In genomic region chr2:148578493-148578884, GRCh38 we compare ENCODE assay signal across 22 cellular contexts.
A peak's percentile ranks its signal among the peaks of the same experiment; 100 is the strongest.
DNase-seq lines count a peak whose midpoint lies in the region; ATAC-seq, FAIRE-seq and TF ChIP-seq lines count a peak whose summit lies in the region.
"Had no signal": no experiment of that assay in that cellular context is flagged by ENCODE, and none has a peak within 500 bp of the region (broad histone marks: within the 10 kb centered on the region; RNA-seq: fewer than 3 reads in every experiment).

No MANE protein-coding gene starts in this region.

- POLR2A ChIA-PET in SK-N-SH (lab: Yijun Ruan, JAX) = no interaction called here

- no peaks in the 10 kb centered on the region for H3K9me2 ChIP-seq in SK-N-SH

- no peak overlapping the region for H3K4me3 ChIP-seq in SK-N-SH (ENCODE audit: low read depth in 2 of 2, low read length in 1 of 2)
- H3K4me3 ChIP-seq: heart right ventricle, prostate gland, SJSA1, tibial nerve had no signal

- DNase-seq in urothelium cell line (ENCODE audit: low spot score) (no peak), sciatic nerve (ENCODE audit: low spot score) (no peak), SK-N-SH (no peak)
- no peak for DNase-seq in stimulated activated CD4-positive, alpha-beta T cell treated with anti-CD3 and anti-CD28 coated beads, Interleukin-2, amount 100 ng/mL, for 24 hours
- DNase-seq: activated CD4-positive, alpha-beta T cell treated with anti-CD3 and anti-CD28 coated beads for 1 hour; activated gamma-delta T cell; activated T-cell treated with anti-CD3 and anti-CD28 coated beads, Interleukin-2, amount 50 U/mL, for 1 hour; cerebellar nuclear complex; erythroblast; heart right ventricle; immature natural killer cell; Kasumi-1; NCI-H1694 treated with DMSO at 0.1 percent for 48 hours; NCI-H526 had no signal

- H3K4me1 ChIP-seq in SK-N-SH (ENCODE audit: control insufficient read depth in 1 of 2, insufficient read depth in 2 of 2, low read depth in 1 of 2, low read length in 1 of 2) = no peaks in the 10 kb centered on the region
- H3K4me1 ChIP-seq: prostate gland, tibial nerve had no signal

- WGBS in SK-N-SH (ENCODE audit: low lambda C conversion rate) = 0% methylated on average over 1 of the region's 1 CpG

- no peaks in the 10 kb centered on the region for H3K9me3 ChIP-seq in SK-N-SH
- H3K9me3 ChIP-seq: heart right ventricle, neutrophil, prostate gland, SJSA1, tibial nerve had no signal

- H3K27me3 ChIP-seq in SK-N-SH (ENCODE audit: insufficient read depth) = peaks cover 29% of the 10 kb centered on the region; the same call in 1 of the 2 replicates
- H3K27me3 ChIP-seq: SJSA1, tibial nerve had no signal

- CTCF ChIA-PET in SK-N-SH (lab: Yijun Ruan, JAX) = interaction anchor here (0.6 kb wide), 1 partner anchor 1962 kb away, joined by 3 read pairs; no protein-coding TSS in a partner anchor

- ATAC-seq in GM18909 (IDR thresholded peaks at IDR 0.05; ENCODE audit: poor library complexity, unreplicated experiment) (peak; percentile 59), GM21717 (IDR thresholded peaks at IDR 0.05; ENCODE audit: unreplicated experiment) (peak; percentile 56), HG03442 (IDR thresholded peaks at IDR 0.05; ENCODE audit: unreplicated experiment) (peak; percentile 83), sciatic nerve (no peak)
- ATAC-seq: heart right ventricle had no signal

- FAIRE-seq in urothelium cell line (lab: Jason Lieb, UNC) = no peak
- FAIRE-seq: D721Med had no signal

- TF ChIP-seq RAD21 in SK-N-SH (IDR thresholded peaks at IDR 0.05; ENCODE audit: low read length) = no peak

- no peak overlapping the region for H3K4me2 ChIP-seq in SK-N-SH

- TF ChIP-seq EP300 in SK-N-SH (IDR thresholded peaks at IDR 0.05; ENCODE audit: borderline replicate concordance in 1 of 2, low read depth in 1 of 2, low read length in 1 of 2) = no peak

- H4K20me1 ChIP-seq in SK-N-SH (ENCODE audit: insufficient read depth) = no peaks in the 10 kb centered on the region

- no peak for TF ChIP-seq CTCF in SK-N-SH (IDR thresholded peaks at IDR 0.05)

- H3K79me2 ChIP-seq in SK-N-SH (ENCODE audit: insufficient read depth) = no peaks in the 10 kb centered on the region

- H3K27ac ChIP-seq in SK-N-SH (ENCODE audit: low read depth in 2 of 2, low read length in 1 of 2) = no peak overlapping the region
- H3K27ac ChIP-seq: heart right ventricle, neutrophil, prostate gland, SJSA1, tibial nerve had no signal

- H3K9ac ChIP-seq in SK-N-SH = no peak overlapping the region

- intact Hi-C loops in sciatic nerve (cut with DNase I) = no loop called here

- no peaks in the 10 kb centered on the region for H3K36me3 ChIP-seq in SK-N-SH (replicated peaks in 1 of 2; ENCODE audit: control insufficient read depth in 1 of 2, insufficient read depth in 2 of 2, low read length in 1 of 2)
- H3K36me3 ChIP-seq: heart right ventricle, neutrophil, prostate gland, SJSA1, tibial nerve had no signal

- H3F3A ChIP-seq in SK-N-SH (replicated peaks; ENCODE audit: insufficient read depth) = no peaks in the 10 kb centered on the region

- H2AFZ ChIP-seq in SK-N-SH (ENCODE audit: low read depth) = no peak overlapping the region

TF ChIP-seq in SK-N-SH, 30 proteins besides CTCF, POLR2A, EP300 and RAD21:
- TF ChIP-seq ZBTB33 (IDR thresholded peaks at IDR 0.05; ENCODE audit: borderline replicate concordance, low read depth) (no peak), MEF2A (IDR thresholded peaks at IDR 0.05; ENCODE audit: borderline replicate concordance, low read depth) (no peak), YY1 (IDR thresholded peaks at IDR 0.05; ENCODE audit: low read depth) (no peak), RFX5 (IDR thresholded peaks at IDR 0.05; ENCODE audit: low read length) (no peak), FOXJ3 (CRISPR knock-in tag; IDR thresholded peaks at IDR 0.05) (no peak), NRF1 (IDR thresholded peaks at IDR 0.05; ENCODE audit: low read depth, low read length) (no peak), IRF3 (IDR thresholded peaks at IDR 0.05; ENCODE audit: low read depth, low read length) (no peak), TCF12 (IDR thresholded peaks at IDR 0.05) (no peak), ELF1 (IDR thresholded peaks at IDR 0.05) (no peak), GATA2 (CRISPR knock-in tag; IDR thresholded peaks at IDR 0.05) (no peak), NFIC (IDR thresholded peaks at IDR 0.05; ENCODE audit: borderline replicate concordance) (no peak), USF2 (IDR thresholded peaks at IDR 0.05; ENCODE audit: borderline replicate concordance, low read depth, low read length) (no peak), MAX (IDR thresholded peaks at IDR 0.05; ENCODE audit: low read depth) (no peak), FOXM1 (IDR thresholded peaks at IDR 0.05; ENCODE audit: low read depth) (no peak), TAF1 (IDR thresholded peaks at IDR 0.05; ENCODE audit: borderline replicate concordance, low read depth, low read length) (no peak), GABPA (IDR thresholded peaks at IDR 0.05; ENCODE audit: low read depth) (no peak)
TF ChIP-seq in SK-N-SH: peak in this region for 0.
